ENCODE assay signal across 1 cellular context in the genomic region with DNA sequence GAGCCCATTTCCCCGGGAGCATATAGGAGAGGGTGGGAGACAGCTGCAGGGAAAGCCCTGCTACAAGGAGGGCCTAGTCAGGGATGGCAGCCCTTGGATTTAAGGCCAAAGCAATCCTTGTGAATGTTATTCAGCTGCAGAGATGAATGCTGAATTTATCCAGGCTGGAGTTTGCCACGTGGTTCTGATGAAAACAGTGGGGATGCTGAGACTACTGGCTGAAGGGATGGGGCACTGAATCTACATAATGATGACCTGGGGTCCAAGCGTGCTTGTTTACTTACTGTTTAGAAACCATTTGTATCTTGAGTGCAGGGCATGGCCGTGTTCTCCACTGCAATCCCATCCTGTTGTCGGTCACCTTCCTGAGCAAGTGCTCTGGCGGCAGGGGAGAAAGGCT.
TF ChIP-seq lines count a peak whose summit lies in the region.

No MANE protein-coding gene starts in this region.

TF ChIP-seq in H1, 55 proteins besides CTCF, POLR2A, EP300 and RAD21:
- TF ChIP-seq, protein P1, sequence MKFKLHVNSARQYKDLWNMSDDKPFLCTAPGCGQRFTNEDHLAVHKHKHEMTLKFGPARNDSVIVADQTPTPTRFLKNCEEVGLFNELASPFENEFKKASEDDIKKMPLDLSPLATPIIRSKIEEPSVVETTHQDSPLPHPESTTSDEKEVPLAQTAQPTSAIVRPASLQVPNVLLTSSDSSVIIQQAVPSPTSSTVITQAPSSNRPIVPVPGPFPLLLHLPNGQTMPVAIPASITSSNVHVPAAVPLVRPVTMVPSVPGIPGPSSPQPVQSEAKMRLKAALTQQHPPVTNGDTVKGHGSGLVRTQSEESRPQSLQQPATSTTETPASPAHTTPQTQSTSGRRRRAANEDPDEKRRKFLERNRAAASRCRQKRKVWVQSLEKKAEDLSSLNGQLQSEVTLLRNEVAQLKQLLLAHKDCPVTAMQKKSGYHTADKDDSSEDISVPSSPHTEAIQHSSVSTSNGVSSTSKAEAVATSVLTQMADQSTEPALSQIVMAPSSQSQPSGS (IDR thresholded peaks at IDR 0.05; ENCODE audit: low read length): no peak
- TF ChIP-seq SAP30 (IDR thresholded peaks at IDR 0.05; ENCODE audit: insufficient read depth, insufficient replicate concordance, low read length): no peak
- TF ChIP-seq ASH2L (IDR thresholded peaks at IDR 0.05; ENCODE audit: low read length): no peak
- TF ChIP-seq, protein P2, sequence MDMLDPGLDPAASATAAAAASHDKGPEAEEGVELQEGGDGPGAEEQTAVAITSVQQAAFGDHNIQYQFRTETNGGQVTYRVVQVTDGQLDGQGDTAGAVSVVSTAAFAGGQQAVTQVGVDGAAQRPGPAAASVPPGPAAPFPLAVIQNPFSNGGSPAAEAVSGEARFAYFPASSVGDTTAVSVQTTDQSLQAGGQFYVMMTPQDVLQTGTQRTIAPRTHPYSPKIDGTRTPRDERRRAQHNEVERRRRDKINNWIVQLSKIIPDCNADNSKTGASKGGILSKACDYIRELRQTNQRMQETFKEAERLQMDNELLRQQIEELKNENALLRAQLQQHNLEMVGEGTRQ (IDR thresholded peaks at IDR 0.05; ENCODE audit: low read length): no peak
- no peak for TF ChIP-seq FOSL1 (IDR thresholded peaks at IDR 0.05; ENCODE audit: insufficient read depth, low read depth, low read length)
- no peak for TF ChIP-seq CREB1 (IDR thresholded peaks at IDR 0.05)
- TF ChIP-seq EGR1 (IDR thresholded peaks at IDR 0.05; ENCODE audit: borderline replicate concordance, low read depth, low read length): no peak
- TF ChIP-seq TAF7 (optimal IDR thresholded peaks at IDR 0.05; ENCODE audit: borderline replicate concordance, low read depth, low read length): no peak
- TF ChIP-seq, protein P3, sequence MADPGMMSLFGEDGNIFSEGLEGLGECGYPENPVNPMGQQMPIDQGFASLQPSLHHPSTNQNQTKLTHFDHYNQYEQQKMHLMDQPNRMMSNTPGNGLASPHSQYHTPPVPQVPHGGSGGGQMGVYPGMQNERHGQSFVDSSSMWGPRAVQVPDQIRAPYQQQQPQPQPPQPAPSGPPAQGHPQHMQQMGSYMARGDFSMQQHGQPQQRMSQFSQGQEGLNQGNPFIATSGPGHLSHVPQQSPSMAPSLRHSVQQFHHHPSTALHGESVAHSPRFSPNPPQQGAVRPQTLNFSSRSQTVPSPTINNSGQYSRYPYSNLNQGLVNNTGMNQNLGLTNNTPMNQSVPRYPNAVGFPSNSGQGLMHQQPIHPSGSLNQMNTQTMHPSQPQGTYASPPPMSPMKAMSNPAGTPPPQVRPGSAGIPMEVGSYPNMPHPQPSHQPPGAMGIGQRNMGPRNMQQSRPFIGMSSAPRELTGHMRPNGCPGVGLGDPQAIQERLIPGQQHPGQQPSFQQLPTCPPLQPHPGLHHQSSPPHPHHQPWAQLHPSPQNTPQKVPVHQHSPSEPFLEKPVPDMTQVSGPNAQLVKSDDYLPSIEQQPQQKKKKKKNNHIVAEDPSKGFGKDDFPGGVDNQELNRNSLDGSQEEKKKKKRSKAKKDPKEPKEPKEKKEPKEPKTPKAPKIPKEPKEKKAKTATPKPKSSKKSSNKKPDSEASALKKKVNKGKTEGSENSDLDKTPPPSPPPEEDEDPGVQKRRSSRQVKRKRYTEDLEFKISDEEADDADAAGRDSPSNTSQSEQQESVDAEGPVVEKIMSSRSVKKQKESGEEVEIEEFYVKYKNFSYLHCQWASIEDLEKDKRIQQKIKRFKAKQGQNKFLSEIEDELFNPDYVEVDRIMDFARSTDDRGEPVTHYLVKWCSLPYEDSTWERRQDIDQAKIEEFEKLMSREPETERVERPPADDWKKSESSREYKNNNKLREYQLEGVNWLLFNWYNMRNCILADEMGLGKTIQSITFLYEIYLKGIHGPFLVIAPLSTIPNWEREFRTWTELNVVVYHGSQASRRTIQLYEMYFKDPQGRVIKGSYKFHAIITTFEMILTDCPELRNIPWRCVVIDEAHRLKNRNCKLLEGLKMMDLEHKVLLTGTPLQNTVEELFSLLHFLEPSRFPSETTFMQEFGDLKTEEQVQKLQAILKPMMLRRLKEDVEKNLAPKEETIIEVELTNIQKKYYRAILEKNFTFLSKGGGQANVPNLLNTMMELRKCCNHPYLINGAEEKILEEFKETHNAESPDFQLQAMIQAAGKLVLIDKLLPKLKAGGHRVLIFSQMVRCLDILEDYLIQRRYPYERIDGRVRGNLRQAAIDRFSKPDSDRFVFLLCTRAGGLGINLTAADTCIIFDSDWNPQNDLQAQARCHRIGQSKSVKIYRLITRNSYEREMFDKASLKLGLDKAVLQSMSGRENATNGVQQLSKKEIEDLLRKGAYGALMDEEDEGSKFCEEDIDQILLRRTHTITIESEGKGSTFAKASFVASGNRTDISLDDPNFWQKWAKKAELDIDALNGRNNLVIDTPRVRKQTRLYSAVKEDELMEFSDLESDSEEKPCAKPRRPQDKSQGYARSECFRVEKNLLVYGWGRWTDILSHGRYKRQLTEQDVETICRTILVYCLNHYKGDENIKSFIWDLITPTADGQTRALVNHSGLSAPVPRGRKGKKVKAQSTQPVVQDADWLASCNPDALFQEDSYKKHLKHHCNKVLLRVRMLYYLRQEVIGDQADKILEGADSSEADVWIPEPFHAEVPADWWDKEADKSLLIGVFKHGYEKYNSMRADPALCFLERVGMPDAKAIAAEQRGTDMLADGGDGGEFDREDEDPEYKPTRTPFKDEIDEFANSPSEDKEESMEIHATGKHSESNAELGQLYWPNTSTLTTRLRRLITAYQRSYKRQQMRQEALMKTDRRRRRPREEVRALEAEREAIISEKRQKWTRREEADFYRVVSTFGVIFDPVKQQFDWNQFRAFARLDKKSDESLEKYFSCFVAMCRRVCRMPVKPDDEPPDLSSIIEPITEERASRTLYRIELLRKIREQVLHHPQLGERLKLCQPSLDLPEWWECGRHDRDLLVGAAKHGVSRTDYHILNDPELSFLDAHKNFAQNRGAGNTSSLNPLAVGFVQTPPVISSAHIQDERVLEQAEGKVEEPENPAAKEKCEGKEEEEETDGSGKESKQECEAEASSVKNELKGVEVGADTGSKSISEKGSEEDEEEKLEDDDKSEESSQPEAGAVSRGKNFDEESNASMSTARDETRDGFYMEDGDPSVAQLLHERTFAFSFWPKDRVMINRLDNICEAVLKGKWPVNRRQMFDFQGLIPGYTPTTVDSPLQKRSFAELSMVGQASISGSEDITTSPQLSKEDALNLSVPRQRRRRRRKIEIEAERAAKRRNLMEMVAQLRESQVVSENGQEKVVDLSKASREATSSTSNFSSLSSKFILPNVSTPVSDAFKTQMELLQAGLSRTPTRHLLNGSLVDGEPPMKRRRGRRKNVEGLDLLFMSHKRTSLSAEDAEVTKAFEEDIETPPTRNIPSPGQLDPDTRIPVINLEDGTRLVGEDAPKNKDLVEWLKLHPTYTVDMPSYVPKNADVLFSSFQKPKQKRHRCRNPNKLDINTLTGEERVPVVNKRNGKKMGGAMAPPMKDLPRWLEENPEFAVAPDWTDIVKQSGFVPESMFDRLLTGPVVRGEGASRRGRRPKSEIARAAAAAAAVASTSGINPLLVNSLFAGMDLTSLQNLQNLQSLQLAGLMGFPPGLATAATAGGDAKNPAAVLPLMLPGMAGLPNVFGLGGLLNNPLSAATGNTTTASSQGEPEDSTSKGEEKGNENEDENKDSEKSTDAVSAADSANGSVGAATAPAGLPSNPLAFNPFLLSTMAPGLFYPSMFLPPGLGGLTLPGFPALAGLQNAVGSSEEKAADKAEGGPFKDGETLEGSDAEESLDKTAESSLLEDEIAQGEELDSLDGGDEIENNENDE (IDR thresholded peaks at IDR 0.05; ENCODE audit: insufficient replicate concordance, low read length): no peak
- no peak for TF ChIP-seq SP4 (IDR thresholded peaks at IDR 0.05; ENCODE audit: low read length)
- TF ChIP-seq RXRA (IDR thresholded peaks at IDR 0.05; ENCODE audit: insufficient read depth, low read depth, low read length): no peak
- TF ChIP-seq MAFK (IDR thresholded peaks at IDR 0.05; ENCODE audit: low read depth, low read length): no peak
